8 cellular contexts compared by ENCODE assay signal in the genomic region with DNA sequence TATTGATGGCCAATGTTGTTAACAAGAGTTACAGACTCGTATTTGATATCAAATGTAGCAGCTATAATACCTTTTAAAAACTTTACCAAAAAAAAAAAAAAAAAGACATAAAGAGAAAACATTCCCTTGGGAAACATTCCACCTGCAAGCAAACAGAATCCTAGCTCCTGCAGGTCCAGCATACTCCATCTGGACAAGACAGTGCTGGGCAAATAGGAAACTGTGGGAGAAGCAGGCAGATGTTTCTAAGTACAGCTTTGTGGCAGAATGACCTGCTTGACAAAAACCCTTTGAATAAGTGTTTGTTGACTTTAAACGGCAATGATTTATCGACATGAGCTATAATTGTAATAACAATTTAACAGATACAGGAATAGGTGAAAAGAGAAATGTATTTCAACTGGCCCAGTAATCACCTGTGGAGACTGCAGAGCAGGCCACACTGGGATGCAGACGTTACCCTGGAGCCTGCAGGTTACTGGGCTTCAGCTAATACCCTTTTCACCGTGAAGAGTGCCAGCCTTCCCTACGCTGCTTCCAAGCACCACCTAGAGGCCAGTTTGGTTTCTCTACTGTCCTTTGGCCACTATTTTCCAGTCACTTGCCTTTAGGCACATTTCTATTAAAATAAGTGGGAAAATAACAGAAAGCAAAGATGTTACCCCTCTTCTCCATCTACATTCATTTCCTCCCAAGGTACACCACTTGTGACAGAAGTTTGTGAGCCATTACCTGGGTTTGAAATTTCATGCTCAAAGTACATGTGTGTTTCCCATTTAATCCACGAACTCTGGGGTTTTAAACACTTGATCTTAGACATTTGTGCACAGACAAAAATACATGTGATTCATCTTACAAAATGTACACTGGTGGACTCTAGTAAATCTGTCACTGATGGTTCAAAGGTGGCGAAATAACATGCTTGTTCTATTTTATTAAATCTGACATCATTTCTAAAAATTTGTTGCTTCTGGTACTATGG.
DNase-seq lines count a peak whose midpoint lies in the region; ATAC-seq, FAIRE-seq and TF ChIP-seq lines count a peak whose summit lies in the region.

No MANE protein-coding gene starts in this region.

- H3K9me3 ChIP-seq in endothelial cell of umbilical vein (replicated peaks; ENCODE audit: control insufficient read depth, insufficient read depth, low read length) = no peaks in the 10 kb centered on the region

- TF ChIP-seq POLR2A in endothelial cell of umbilical vein (IDR thresholded peaks at IDR 0.05; ENCODE audit: low read depth, low read length) = no peak

- H3K9ac ChIP-seq in endothelial cell of umbilical vein (replicated peaks; ENCODE audit: extremely low read depth, insufficient read depth, low read length) = no peak overlapping the region

- dilution Hi-C loops in endothelial cell of umbilical vein (cut with MboI; ENCODE audit: extremely low pct_ligation_motif_present, low sequenced_read_pairs) = no loop called here

- no peaks in the 10 kb centered on the region for H3K27me3 ChIP-seq in endothelial cell of umbilical vein (ENCODE audit: control insufficient read depth in 2 of 2, insufficient read depth in 2 of 2, low read length in 2 of 2)

- CTCF ChIA-PET in endothelial cell of umbilical vein (lab: Charles Lee) = interaction anchor here (0.6 to 5.6 kb wide), 49 partner anchors 8 to 356 kb away, joined by 3 to 266 read pairs (median 5); a partner anchor contains a TSS

- H3K4me2 ChIP-seq in endothelial cell of umbilical vein (ENCODE audit: insufficient read depth, low read length) = no peak overlapping the region

- no peaks in the 10 kb centered on the region for H3K9me1 ChIP-seq in endothelial cell of umbilical vein (replicated peaks; ENCODE audit: control insufficient read depth, extremely low read depth, insufficient read depth, low read length)

- peaks cover 14 to 15% of the 10 kb centered on the region in 2 experiments for H3K36me3 ChIP-seq in endothelial cell of umbilical vein (ENCODE audit: control insufficient read depth in 2 of 2, extremely low read depth in 1 of 2, insufficient read depth in 2 of 2, low read length in 2 of 2)

- no peaks in the 10 kb centered on the region for H3K4me1 ChIP-seq in endothelial cell of umbilical vein (ENCODE audit: control insufficient read depth, extremely low read depth, insufficient read depth, low read length)

- BruUV-seq in endothelial cell of umbilical vein (replicated peaks; lab: Mats Ljungman, UMichigan) = no TSS peak

- peak; percentile 42 for DNase-seq in Daoy (ENCODE audit: low read depth)
- peak; percentile 48 for DNase-seq in HCEC 1CT
- DNase-seq in NCI-H2029 (lab: John Stamatoyannopoulos, UW) = peak; percentile 85
- DNase-seq in UCSD-AML1 (lab: John Stamatoyannopoulos, UW; ENCODE audit: unreplicated experiment) = peak; percentile 38
- peak; percentile 80 for DNase-seq in endothelial cell of umbilical vein (ENCODE audit: low read depth, low spot score)
- peak; percentile 63 for DNase-seq in mucosa of gallbladder (ENCODE audit: low spot score)
- peak; percentile 30 for DNase-seq in urothelium cell line (ENCODE audit: low spot score)

- intact Hi-C loops in endothelial cell of umbilical vein (cut with micrococcal nuclease) = loop anchor here (1.0 to 5.0 kb wide), 4 partner anchors 67 to 277 kb away; no protein-coding TSS in a partner anchor

- H2AFZ ChIP-seq in endothelial cell of umbilical vein (ENCODE audit: low read depth, low read length) = no peak overlapping the region

- no peaks in the 10 kb centered on the region for H3K79me2 ChIP-seq in endothelial cell of umbilical vein (ENCODE audit: control insufficient read depth, insufficient read depth, low read length)

- H3K4me3 ChIP-seq in endothelial cell of umbilical vein (replicated peaks in 1 of 3; ENCODE audit: insufficient read depth in 1 of 3, low read depth in 1 of 3, low read length in 3 of 3) = no peak overlapping the region

- POLR2A ChIA-PET in endothelial cell of umbilical vein (lab: Charles Lee) = interaction anchor here (0.7 kb wide), 1 partner anchor 118 kb away, joined by 4 read pairs; no protein-coding TSS in a partner anchor

- no peaks in the 10 kb centered on the region for H4K20me1 ChIP-seq in endothelial cell of umbilical vein (replicated peaks; ENCODE audit: control insufficient read depth, extremely low read depth, insufficient read depth, low read length)

- peak; percentile 57 to 80 for TF ChIP-seq CTCF in endothelial cell of umbilical vein (IDR thresholded peaks at IDR 0.05; ENCODE audit: extremely low read depth in 1 of 2, insufficient read depth in 1 of 2, low read depth in 1 of 2, low read length in 2 of 2)

- H3K27ac ChIP-seq in endothelial cell of umbilical vein (ENCODE audit: insufficient read depth, low read depth, low read length) = no peak overlapping the region

- FAIRE-seq in endothelial cell of umbilical vein (lab: Jason Lieb, UNC) (peak; percentile 57), urothelium cell line (lab: Jason Lieb, UNC) (no peak)

- ATAC-seq in GM18867 (IDR thresholded peaks at IDR 0.05; ENCODE audit: unreplicated experiment) = no peak

TF ChIP-seq in endothelial cell of umbilical vein, 7 proteins besides CTCF, POLR2A, EP300 and RAD21:
- TF ChIP-seq POLR2AphosphoS5 (IDR thresholded peaks at IDR 0.05; ENCODE audit: insufficient read depth, low read depth, low read length) (no peak), GATA2 (IDR thresholded peaks at IDR 0.05; ENCODE audit: insufficient read depth, insufficient read length, low read depth, low read length) (no peak), EZH2 (IDR thresholded peaks at IDR 0.05; ENCODE audit: borderline replicate concordance, low read depth, low read length, severe bottlenecking) (no peak)

Comparison
In these comparisons a context has a peak if more than half of its experiments do, and no peak if none do; other contexts are left out.
1. DNase-seq: peak in every context shown above with its lines; median percentile 85 in NCI-H2029; 80 in endothelial cell of umbilical vein; 63 in mucosa of gallbladder; 48 in HCEC 1CT; 42 in Daoy; 38 in UCSD-AML1; 30 in urothelium cell line.